ENCODE assay signal across 8 cellular contexts in genomic region chr1:113905435-113905861, GRCh38. TPM values are rescaled to one million over a fixed set of nuclear protein-coding genes. Genes with fewer than 3 reads are reported as not detected.
A peak's percentile ranks its signal among the peaks of the same experiment; 100 is the strongest.
DNase-seq lines count a peak whose midpoint lies in the region; ATAC-seq and TF ChIP-seq lines count a peak whose summit lies in the region.

No MANE protein-coding gene starts in this region.

- H2AFZ ChIP-seq in neural cell (ENCODE audit: low read depth, low read length): peak overlapping the region; percentile 88

- WGBS in endodermal cell (ENCODE audit: insufficient coverage in 1 of 2, insufficient read length in 1 of 2), 2 experiments: 0% methylated on average over 6 to 17 of the region's 17 CpGs

- TF ChIP-seq CTCF in RWPE2 (IDR thresholded peaks at IDR 0.05; ENCODE audit: poor library complexity, severe bottlenecking): peak; percentile 39
- TF ChIP-seq CTCF in endodermal cell (conservative IDR thresholded peaks at IDR 0.05): no peak
- peak; percentile 8 for TF ChIP-seq CTCF in neural cell (IDR thresholded peaks at IDR 0.05; ENCODE audit: poor library complexity, severe bottlenecking)

- H3K4me3 ChIP-seq in RWPE2 (ENCODE audit: severe bottlenecking): peak overlapping the region; percentile 61
- H3K4me3 ChIP-seq in endodermal cell (ENCODE audit: low read length): peak overlapping the region; percentile 95
- peak overlapping the region; percentile 93 for H3K4me3 ChIP-seq in neural cell (ENCODE audit: low read length)

- TF ChIP-seq EP300 in neural cell (conservative IDR thresholded peaks at IDR 0.05; ENCODE audit: poor library complexity, severe bottlenecking): no peak

- peak; percentile 5 for TF ChIP-seq RAD21 in neural cell (conservative IDR thresholded peaks at IDR 0.05)

- CTCF ChIA-PET in activated CD4-positive, alpha-beta T cell treated with anti-CD3 and anti-CD28 coated beads, Interleukin-2, amount 10 ng/mL, durations not matched to agents 7 days and 5 days (lab: Charles Lee): interaction anchor here (0.8 to 5.9 kb wide), 8 partner anchors 9 to 69 kb away, joined by 3 to 38 read pairs (median 4); partner anchors contain the start of gene HIPK1

- no peaks in the 10 kb centered on the region for H3K9me3 Mint-ChIP-seq in activated CD4-positive, alpha-beta T cell treated with anti-CD3 and anti-CD28 coated beads, Interleukin-2, amount 10 ng/mL, durations not matched to agents 7 days and 5 days
- H3K9me3 Mint-ChIP-seq in endodermal cell: no peaks in the 10 kb centered on the region

- no peaks in the 10 kb centered on the region for H3K27me3 Mint-ChIP-seq in activated CD4-positive, alpha-beta T cell treated with anti-CD3 and anti-CD28 coated beads, Interleukin-2, amount 10 ng/mL, durations not matched to agents 7 days and 5 days
- H3K27me3 Mint-ChIP-seq in endodermal cell (ENCODE audit: insufficient read depth): no peaks in the 10 kb centered on the region

- peak overlapping the region; percentile 70 for H3K27ac ChIP-seq in RWPE2 (ENCODE audit: poor library complexity, severe bottlenecking)
- H3K27ac ChIP-seq in endodermal cell (ENCODE audit: low read depth, low read length): peak overlapping the region; percentile 66
- peak overlapping the region; percentile 94 for H3K27ac ChIP-seq in neural cell (ENCODE audit: low read length)

- H3K9me3 ChIP-seq in RWPE2 (ENCODE audit: severe bottlenecking) (no peaks in the 10 kb centered on the region), endodermal cell (ENCODE audit: control insufficient read depth, low read length) (no peaks in the 10 kb centered on the region), neural cell (ENCODE audit: low read length) (no peaks in the 10 kb centered on the region)

- no peaks in the 10 kb centered on the region for H4K20me1 ChIP-seq in neural cell (ENCODE audit: insufficient read depth)

- peaks cover 13% of the 10 kb centered on the region for H3K79me2 ChIP-seq in neural cell (replicated peaks; ENCODE audit: insufficient read depth, low read length)

- peaks cover 63% of the 10 kb centered on the region for H3K4me1 Mint-ChIP-seq in activated CD4-positive, alpha-beta T cell treated with anti-CD3 and anti-CD28 coated beads, Interleukin-2, amount 10 ng/mL, durations not matched to agents 7 days and 5 days
- H3K4me1 Mint-ChIP-seq in endodermal cell: peaks cover 8% of the 10 kb centered on the region

- POLR2A ChIA-PET in activated CD4-positive, alpha-beta T cell treated with anti-CD3 and anti-CD28 coated beads, Interleukin-2, amount 10 ng/mL, durations not matched to agents 7 days and 5 days (lab: Charles Lee): interaction anchor here (0.8 to 2.2 kb wide), 2 partner anchors 23 to 24 kb away, joined by 7 to 10 read pairs; partner anchors contain the start of gene HIPK1

- H3K27me3 ChIP-seq in RWPE2 (ENCODE audit: insufficient read depth, poor library complexity, severe bottlenecking) (no peaks in the 10 kb centered on the region), endodermal cell (ENCODE audit: control insufficient read depth, insufficient read depth, low read length, poor library complexity, severe bottlenecking) (no peaks in the 10 kb centered on the region), neural cell (ENCODE audit: insufficient read depth, low read depth, low read length) (no peaks in the 10 kb centered on the region)

- H3K27ac Mint-ChIP-seq in activated CD4-positive, alpha-beta T cell treated with anti-CD3 and anti-CD28 coated beads, Interleukin-2, amount 10 ng/mL, durations not matched to agents 7 days and 5 days: peak overlapping the region; percentile 96
- peak overlapping the region; percentile 94 for H3K27ac Mint-ChIP-seq in endodermal cell

- ATAC-seq in HG03025 (IDR thresholded peaks at IDR 0.05; ENCODE audit: low FRiP score, unreplicated experiment): peak; percentile 2
- peak; percentile 16; the same call in 2 of the 3 replicates for ATAC-seq in RWPE2 (ENCODE audit: low read depth)

- H3K9ac ChIP-seq in endodermal cell (ENCODE audit: extremely low read depth, low read length, poor library complexity, severe bottlenecking) (peak overlapping the region; percentile 85), neural cell (ENCODE audit: low read length) (peak overlapping the region; percentile 74)

- peak overlapping the region; percentile 85 for H3K4me2 ChIP-seq in neural cell (ENCODE audit: low read length)

- no peaks in the 10 kb centered on the region for H3K9me2 ChIP-seq in neural cell (ENCODE audit: insufficient read depth, low read length)

- H3K4me1 ChIP-seq in RWPE2 (ENCODE audit: insufficient read depth, poor library complexity, severe bottlenecking) (peaks cover 6% of the 10 kb centered on the region), endodermal cell (ENCODE audit: control insufficient read depth, insufficient read depth, low read length) (no peaks in the 10 kb centered on the region)

- peaks cover 54% of the 10 kb centered on the region for H3K36me3 Mint-ChIP-seq in activated CD4-positive, alpha-beta T cell treated with anti-CD3 and anti-CD28 coated beads, Interleukin-2, amount 10 ng/mL, durations not matched to agents 7 days and 5 days (ENCODE audit: low read depth)
- H3K36me3 Mint-ChIP-seq in endodermal cell (ENCODE audit: low read depth): peaks cover 11% of the 10 kb centered on the region

- peak overlapping the region; percentile 89 for H3K4me3 Mint-ChIP-seq in activated CD4-positive, alpha-beta T cell treated with anti-CD3 and anti-CD28 coated beads, Interleukin-2, amount 10 ng/mL, durations not matched to agents 7 days and 5 days
- peak overlapping the region; percentile 97 for H3K4me3 Mint-ChIP-seq in endodermal cell

- peaks cover 6% of the 10 kb centered on the region for H3F3A ChIP-seq in neural cell (ENCODE audit: insufficient read depth, low read length, poor library complexity, severe bottlenecking)

- peak; percentile 31 for DNase-seq in activated CD4-positive, alpha-beta T cell treated with anti-CD3 and anti-CD28 coated beads, Interleukin-2, amount 10 ng/mL, durations not matched to agents 7 days and 5 days
- no peak for DNase-seq in activated CD4-positive, alpha-beta T cell treated with anti-CD3 and anti-CD28 coated beads for 1 hour
- no peak for DNase-seq in RWPE2 (ENCODE audit: low spot score)
- peak; percentile 90 for DNase-seq in endodermal cell
- DNase-seq in activated effector memory CD4-positive, alpha-beta T cell treated with Interleukin-2 at 50 U/mL for 16 hours: no peak
- DNase-seq in superior temporal gyrus (ENCODE audit: extremely low spot score): no peak

- peaks cover 38% of the 10 kb centered on the region for H3K36me3 ChIP-seq in RWPE2 (ENCODE audit: low read depth)
- H3K36me3 ChIP-seq in endodermal cell (ENCODE audit: control insufficient read depth, insufficient read depth, low read length): peaks cover 27% of the 10 kb centered on the region
- no peaks in the 10 kb centered on the region for H3K36me3 ChIP-seq in neural cell (ENCODE audit: insufficient read depth, low read length)

TF ChIP-seq in neural cell, 6 proteins besides CTCF, POLR2A, EP300 and RAD21 (continues in another document):
- TF ChIP-seq POLR2AphosphoS5 (IDR thresholded peaks at IDR 0.05) (no peak), TAF1 (IDR thresholded peaks at IDR 0.05; ENCODE audit: low read depth) (no peak), EZH2 (IDR thresholded peaks at IDR 0.05; ENCODE audit: borderline replicate concordance, insufficient read depth, low read length, poor library complexity, severe bottlenecking) (no peak), SMC3 (conservative IDR thresholded peaks at IDR 0.05; ENCODE audit: poor library complexity) (peak; percentile 49)

RNA-seq across cellular contexts. Expression of gene DCLRE1B, which starts 0.3 kb away (rescaled TPM):
- total RNA-seq in activated CD4-positive, alpha-beta T cell treated with anti-CD3 and anti-CD28 coated beads, Interleukin-2, amount 10 ng/mL, durations not matched to agents 7 days and 5 days: 10 to 100 TPM; 16.2 to 19.4 TPM
- 10 to 100 TPM in 1 of 2 donors, 1 to 10 TPM in 1; 7.4 to 11.0 TPM for total RNA-seq in endodermal cell
- 12.7 TPM for polyA plus RNA-seq in endodermal cell (2013, experiment 1 of 2)
- 12.8 TPM for polyA plus RNA-seq in endodermal cell (2013, experiment 2 of 2)
- 7.3 and 8.7 TPM in 2 replicates for polyA plus RNA-seq in neural cell
- 12.7 and 14.0 TPM in 2 replicates for polyA minus RNA-seq in neural cell

RNA-seq across cellular contexts. Expression of gene AP4B1, which starts 0.8 kb away (rescaled TPM):
- 10 to 100 TPM; 39.4 to 41.9 TPM for total RNA-seq in activated CD4-positive, alpha-beta T cell treated with anti-CD3 and anti-CD28 coated beads, Interleukin-2, amount 10 ng/mL, durations not matched to agents 7 days and 5 days
- 10 to 100 TPM in 1 of 2 donors, 1 to 10 TPM in 1; 9.6 to 14.7 TPM for total RNA-seq in endodermal cell
- 21.7 TPM for polyA plus RNA-seq in endodermal cell (2013, experiment 1 of 2)
- polyA plus RNA-seq in endodermal cell (2013, experiment 2 of 2): 18.6 TPM
- polyA plus RNA-seq in neural cell: 178 and 192 TPM in 2 replicates
- polyA minus RNA-seq in neural cell: 48.3 and 49.7 TPM in 2 replicates

RNA-seq across cellular contexts. Expression of gene BCL2L15, which starts 18.1 kb away (rescaled TPM):
- total RNA-seq in activated CD4-positive, alpha-beta T cell treated with anti-CD3 and anti-CD28 coated beads, Interleukin-2, amount 10 ng/mL, durations not matched to agents 7 days and 5 days: 1 to 10 TPM in 1 of 2 experiments, under 1 TPM in 1; 0.98 to 1.1 TPM
- total RNA-seq in endodermal cell: under 1 TPM in 1 of 2 donors, not detected in 1; 0.73 TPM
- polyA plus RNA-seq in endodermal cell (2013, experiment 1 of 2): 0.11 TPM
- 1.5 TPM for polyA plus RNA-seq in endodermal cell (2013, experiment 2 of 2)
- 2.6 and 4.7 TPM in 2 replicates for polyA plus RNA-seq in neural cell
- polyA minus RNA-seq in neural cell: 3.2 and 6.4 TPM in 2 replicates

RNA-seq across cellular contexts. Expression of gene HIPK1, which starts 23.7 kb away (rescaled TPM):
- 100 to 1,000 TPM in 1 of 2 experiments, 10 to 100 TPM in 1; 88.5 to 106 TPM for total RNA-seq in activated CD4-positive, alpha-beta T cell treated with anti-CD3 and anti-CD28 coated beads, Interleukin-2, amount 10 ng/mL, durations not matched to agents 7 days and 5 days
- total RNA-seq in endodermal cell: 10 to 100 TPM; 71.4 to 79.2 TPM
- 35.6 TPM for polyA plus RNA-seq in endodermal cell (2013, experiment 1 of 2)
- polyA plus RNA-seq in endodermal cell (2013, experiment 2 of 2): 35.1 TPM
- polyA plus RNA-seq in neural cell: 20.3 and 22.9 TPM in 2 replicates
- polyA minus RNA-seq in neural cell: 54.3 and 58.0 TPM in 2 replicates

RNA-seq across cellular contexts. Expression of gene PTPN22, which starts 33.9 kb away (rescaled TPM):
- total RNA-seq in activated CD4-positive, alpha-beta T cell treated with anti-CD3 and anti-CD28 coated beads, Interleukin-2, amount 10 ng/mL, durations not matched to agents 7 days and 5 days: 10 to 100 TPM; 62.8 to 74.6 TPM
- total RNA-seq in endodermal cell: not detected
- not detected for polyA plus RNA-seq in endodermal cell (2013, experiment 1 of 2)
- 0.12 TPM for polyA plus RNA-seq in endodermal cell (2013, experiment 2 of 2)
- 0.72 and 0.92 TPM in 2 replicates for polyA plus RNA-seq in neural cell
- 1.2 and 1.6 TPM in 2 replicates for polyA minus RNA-seq in neural cell

Comparison
In these comparisons a context has a peak if more than half of its experiments do, and no peak if none do; other contexts are left out.
1. DNase-seq: peak in activated CD4-positive, alpha-beta T cell treated with anti-CD3 and anti-CD28 coated beads, Interleukin-2, amount 10 ng/mL, durations not matched to agents 7 days and 5 days (single experiment) and endodermal cell (single experiment); none in activated CD4-positive, alpha-beta T cell treated with anti-CD3 and anti-CD28 coated beads for 1 hour (single experiment), RWPE2 (single experiment), activated effector memory CD4-positive, alpha-beta T cell treated with Interleukin-2 at 50 U/mL for 16 hours (single experiment) and superior temporal gyrus (single experiment).
2. Peak in every context shown above with its lines, with median percentiles within 50 percentile points of each other: H3K27ac ChIP-seq and H3K4me3 ChIP-seq.